In the genomic region with DNA sequence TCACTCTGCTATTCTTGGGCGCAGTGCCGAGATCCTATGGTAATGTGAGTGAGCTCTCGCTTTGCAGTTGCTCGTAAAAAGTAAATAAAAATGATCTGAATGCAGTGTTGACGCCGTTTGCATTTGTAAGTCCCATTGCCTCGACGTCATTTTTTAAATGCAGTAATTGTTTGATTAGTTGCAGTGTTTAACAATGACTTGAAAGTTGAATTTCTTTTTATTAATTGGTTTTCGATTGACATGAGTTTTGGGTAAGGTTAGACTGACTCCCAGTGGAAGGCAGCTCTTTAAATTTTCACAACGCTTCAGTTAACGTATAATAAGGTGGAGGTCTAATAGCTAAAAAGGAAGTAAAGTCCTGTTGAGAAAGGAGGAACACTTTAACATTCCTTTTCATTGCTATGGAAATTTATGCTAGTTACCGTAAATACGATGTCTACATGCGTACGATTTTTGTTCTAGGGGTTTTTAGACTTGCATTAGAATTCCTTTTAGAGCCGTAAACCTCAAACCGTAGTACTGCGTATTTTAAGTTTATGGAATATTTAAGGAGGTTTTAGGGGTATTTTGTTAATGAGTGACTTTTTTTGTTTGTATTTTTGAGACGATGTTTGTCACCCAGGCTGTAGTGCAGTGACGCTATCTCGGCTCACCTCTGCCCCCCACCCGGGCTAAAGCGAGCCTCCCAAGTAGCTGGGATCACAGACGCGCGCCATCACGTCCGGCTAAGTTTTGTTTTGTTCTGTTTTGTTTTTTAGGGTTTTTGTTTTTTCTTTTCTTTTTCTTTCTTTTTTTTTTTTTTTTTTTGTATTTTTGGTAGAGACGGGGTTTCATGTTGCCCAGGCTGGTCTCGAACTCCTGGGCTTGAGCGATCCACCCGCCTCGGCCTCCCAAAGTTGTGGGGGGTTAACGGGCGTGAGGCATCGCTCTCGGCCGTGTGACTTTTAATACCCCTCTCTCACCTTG, we compare ENCODE assay signal across 8 cellular contexts. TPM values are rescaled to one million over a fixed set of nuclear protein-coding genes. Genes with fewer than 3 reads are reported as not detected.
DNase-seq lines count a peak whose midpoint lies in the region; ATAC-seq and TF ChIP-seq lines count a peak whose summit lies in the region.

No MANE protein-coding gene starts in this region.

- no peak overlapping the region for H2BK12ac ChIP-seq in H9 (ENCODE audit: insufficient read length, low read depth, low read length)

- H4K20me1 ChIP-seq in H9 (ENCODE audit: control insufficient read depth, insufficient read depth, insufficient read length): no peaks in the 10 kb centered on the region

- H2BK15ac ChIP-seq in H9 (ENCODE audit: low read depth, low read length): no peak overlapping the region

- H3K14ac ChIP-seq in H9 (ENCODE audit: insufficient read depth, low read length): peak overlapping the region; percentile 59; the same call in 1 of the 2 replicates

- H3K79me2 ChIP-seq in ACC112 (ENCODE audit: control insufficient read depth, insufficient read depth, low read length, unreplicated experiment) (peaks cover 60% of the 10 kb centered on the region), H9 (ENCODE audit: insufficient read depth, low read length) (peaks cover 53% of the 10 kb centered on the region)

- H4K8ac ChIP-seq in H9 (replicated peaks; ENCODE audit: insufficient read length, low read depth, low read length): no peak overlapping the region

- H3K18ac ChIP-seq in H9 (ENCODE audit: insufficient read length, low read depth, low read length): peak overlapping the region; percentile 100

- H3K27ac ChIP-seq in ACC112 (ENCODE audit: low read depth, low read length): peak overlapping the region; percentile 97
- peak overlapping the region; percentile 100 for H3K27ac ChIP-seq in H9 (ENCODE audit: insufficient read length, low read depth, low read length)
- peak overlapping the region; percentile 99 for H3K27ac ChIP-seq in urinary bladder (ENCODE audit: low read depth)

- H3K9me3 ChIP-seq in H9 (ENCODE audit: control insufficient read depth, low read depth, low read length): no peaks in the 10 kb centered on the region
- H3K9me3 ChIP-seq in mucosa of stomach (ENCODE audit: control insufficient read depth, low read length): no peaks in the 10 kb centered on the region

- H3K4ac ChIP-seq in H9 (ENCODE audit: low read depth, low read length): no peak overlapping the region; the same call in 1 of the 2 replicates

- no peak for TF ChIP-seq CTCF in H9 (conservative IDR thresholded peaks at IDR 0.05)

- peaks cover 5 to 22% (median 10%) of the 10 kb centered on the region in 3 experiments; a peak in 6 of 7 replicates for H3K36me3 Mint-ChIP-seq in H9 (ENCODE audit: insufficient read depth in 1 of 3, low read depth in 3 of 3)

- peak overlapping the region; percentile 44 for H3K4me2 ChIP-seq in H9 (ENCODE audit: insufficient read depth, insufficient read length, low read length)

- no peak for ATAC-seq in GM19455 (IDR thresholded peaks at IDR 0.05; ENCODE audit: unreplicated experiment)

- H3K4me3 Mint-ChIP-seq in H9: peak overlapping the region; percentile 99 to 100

- no peak overlapping the region for H4K91ac ChIP-seq in H9 (ENCODE audit: insufficient read length, low read depth, low read length)

- no peak for DNase-seq in H9
- peak in 3 of 5 experiments; percentile 35 to 68 (median 46) for DNase-seq in T-helper 2 cell
- peak; percentile 11 to 43 for DNase-seq in dermis microvascular lymphatic vessel endothelial cell (ENCODE audit: low read depth in 2 of 2)
- DNase-seq in NCI-H1930 (lab: John Stamatoyannopoulos, UW): no peak

- H3K36me3 ChIP-seq in ACC112 (ENCODE audit: insufficient read depth, low read length) (peaks cover 2% of the 10 kb centered on the region; the same call in 1 of the 2 replicates), mucosa of stomach (ENCODE audit: control insufficient read depth, insufficient read depth, low read length) (no peaks in the 10 kb centered on the region), urinary bladder (ENCODE audit: insufficient read depth) (no peaks in the 10 kb centered on the region)

- H3K9ac ChIP-seq in H9 (ENCODE audit: extremely low read depth, insufficient read length, low read length) (peak overlapping the region; percentile 100), mucosa of stomach (ENCODE audit: low read length) (peak overlapping the region; percentile 100)

- no peaks in the 10 kb centered on the region for H3K79me1 ChIP-seq in H9 (ENCODE audit: insufficient read depth, low read depth, low read length, poor library complexity, severe bottlenecking)

- H3K27ac Mint-ChIP-seq in H9: peak overlapping the region; percentile 100

- no peak overlapping the region for H2AK5ac ChIP-seq in H9 (ENCODE audit: insufficient read length, low read length)

- WGBS in H9 (ENCODE audit: extremely low coverage, insufficient read length, low lambda C conversion rate): no CpG with 5 or more reads among the region's 38 CpGs
- under 1% methylated on average over 38 of the region's 38 CpGs for WGBS in urinary bladder

- H2AFZ ChIP-seq in ACC112 (ENCODE audit: low read length, unreplicated experiment): no peak overlapping the region
- H2AFZ ChIP-seq in H9 (ENCODE audit: low read length): no peak overlapping the region

- no peak overlapping the region for H4K5ac ChIP-seq in H9 (ENCODE audit: insufficient read length, low read depth, low read length)

- H3K4me1 Mint-ChIP-seq in H9: peaks cover 36 to 50% of the 10 kb centered on the region in 2 experiments

- H3K23ac ChIP-seq in H9 (ENCODE audit: insufficient read length, low read depth, low read length): no peak overlapping the region

- peaks cover 6% of the 10 kb centered on the region for H3K23me2 ChIP-seq in H9 (ENCODE audit: insufficient read length, low read depth, low read length, poor library complexity, severe bottlenecking)

- no peaks in the 10 kb centered on the region for H3K27me3 ChIP-seq in ACC112 (ENCODE audit: insufficient read depth, low read length)
- no peaks in the 10 kb centered on the region for H3K27me3 ChIP-seq in H9 (ENCODE audit: insufficient read depth, low read length)
- H3K27me3 ChIP-seq in mucosa of stomach (ENCODE audit: control insufficient read depth, insufficient read depth, low read length): no peaks in the 10 kb centered on the region

- peaks cover 3 to 5% of the 10 kb centered on the region in 2 experiments; a peak in 3 of 5 replicates for H3K9me3 Mint-ChIP-seq in H9

- no peak overlapping the region for H2BK120ac ChIP-seq in H9 (ENCODE audit: low read depth, low read length, poor library complexity, severe bottlenecking)

- no peak overlapping the region for H2BK5ac ChIP-seq in H9 (ENCODE audit: insufficient read length, low read length)

- H3K4me3 ChIP-seq in ACC112 (ENCODE audit: low read depth, low read length) (peak overlapping the region; percentile 100), mucosa of stomach (ENCODE audit: low read length) (peak overlapping the region; percentile 98), urinary bladder (ENCODE audit: low read depth, low read length) (peak overlapping the region; percentile 96)

- no peak overlapping the region for H2BK20ac ChIP-seq in H9 (ENCODE audit: low read depth, low read length, poor library complexity, severe bottlenecking)

- peaks cover 38% of the 10 kb centered on the region for H3K4me1 ChIP-seq in ACC112 (ENCODE audit: control insufficient read depth, insufficient read depth, low read length, unreplicated experiment)
- no peaks in the 10 kb centered on the region for H3K4me1 ChIP-seq in H9 (ENCODE audit: insufficient read depth, low read length)
- H3K4me1 ChIP-seq in mucosa of stomach (ENCODE audit: control insufficient read depth, insufficient read depth, low read length): peaks cover 28% of the 10 kb centered on the region
- H3K4me1 ChIP-seq in urinary bladder (ENCODE audit: insufficient read depth): no peaks in the 10 kb centered on the region

- H3K27me3 Mint-ChIP-seq in H9 (ENCODE audit: low read depth): no peaks in the 10 kb centered on the region; the same call in 1 of the 2 replicates

- peak overlapping the region; percentile 53 for H3K56ac ChIP-seq in H9 (ENCODE audit: insufficient read length, low read depth, low read length)

- peak overlapping the region; percentile 42 for H3T11ph ChIP-seq in H9 (ENCODE audit: low read length)

RNA-seq across cellular contexts. Expression of a gene that starts 1.4 kb away (rescaled TPM):
- 544 and 553 TPM in 2 replicates for total RNA-seq in H9 (2021)
- total RNA-seq in dermis microvascular lymphatic vessel endothelial cell: 301 and 329 TPM in 2 replicates
- total RNA-seq in urinary bladder: 465 TPM
- 392 TPM for polyA plus RNA-seq in urinary bladder

Comparison
In these comparisons a context has a peak if more than half of its experiments do, and no peak if none do; other contexts are left out.
1. DNase-seq: peak in T-helper 2 cell (3 of 5) and dermis microvascular lymphatic vessel endothelial cell (2 of 2); none in H9 (single experiment) and NCI-H1930 (0 of 2).
2. Peak in every context shown above with its lines, with median percentiles within 50 percentile points of each other: H3K27ac ChIP-seq and H3K4me3 ChIP-seq.